ENCODE assay signal across 19 cellular contexts in the genomic region with DNA sequence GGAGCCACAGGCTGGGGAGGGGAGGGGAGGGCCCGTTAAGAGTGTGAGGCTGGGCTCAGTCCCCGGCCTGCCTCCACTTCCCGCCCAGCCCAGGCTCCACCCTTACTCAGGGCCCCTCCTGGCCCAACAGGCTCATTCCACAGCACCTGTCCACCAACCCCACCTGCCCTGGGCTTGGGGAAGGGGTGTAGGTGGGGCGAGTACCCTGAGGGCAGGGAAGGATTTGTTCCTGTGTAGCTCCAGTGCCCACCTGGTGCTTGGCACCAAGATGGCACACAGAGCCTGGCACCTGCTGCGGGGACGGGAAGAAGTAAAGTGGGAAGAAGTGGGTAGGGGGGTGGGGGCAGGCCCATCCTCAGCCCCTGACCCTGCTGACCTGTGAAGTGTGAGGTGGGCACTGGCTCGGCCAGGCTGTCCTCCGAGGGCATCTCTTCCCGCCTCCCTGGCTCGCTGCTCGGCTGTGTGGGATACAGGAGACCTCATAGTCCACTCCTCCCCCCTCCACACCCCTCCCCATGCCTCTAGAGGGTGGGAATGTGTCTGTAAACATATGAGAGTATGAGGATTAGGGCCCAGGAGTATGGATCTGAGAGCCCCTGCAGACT.
"Had no signal": no experiment of that assay in that cellular context is flagged by ENCODE, and none has a peak within 500 bp of the region (broad histone marks: within the 10 kb centered on the region; RNA-seq: fewer than 3 reads in every experiment).

No MANE protein-coding gene starts in this region.

- DNase-seq: cerebellar nuclear complex; effector memory CD8-positive, alpha-beta T cell; gastrocnemius medialis; heart right ventricle; hypothalamus; lower lobe of right lung; midbrain; stimulated activated CD4-positive, alpha-beta T cell treated with anti-CD3 and anti-CD28 coated beads, Interleukin-2, amount 100 ng/mL, for 48 hours; stimulated activated naive CD4-positive, alpha-beta T cell treated with Interleukin-2 at 50 U/mL for 16 hours; tibial artery had no signal

- H3K27ac ChIP-seq: epithelial cell of prostate, esophagus muscularis mucosa, gastrocnemius medialis, heart right ventricle, lower lobe of right lung, neutrophil, right atrium auricular region, tibial artery had no signal

- H3K27me3 ChIP-seq: esophagus muscularis mucosa, gastrocnemius medialis, heart right ventricle, neutrophil, right atrium auricular region, tibial artery had no signal

- H3K27me3 Mint-ChIP-seq: dendritic cell treated with granulocyte-macrophage colony-stimulating factor and Interleukin-4, amounts not matched to agents 40 ng/mL and 50 ng/mL, for 4 days; effector memory CD8-positive, alpha-beta T cell; memory B cell had no signal

- H3K27ac Mint-ChIP-seq: dendritic cell treated with granulocyte-macrophage colony-stimulating factor and Interleukin-4, amounts not matched to agents 40 ng/mL and 50 ng/mL, for 4 days; effector memory CD8-positive, alpha-beta T cell; memory B cell; nephron had no signal

- ATAC-seq: effector memory CD8-positive, alpha-beta T cell; gastrocnemius medialis; left lobe of liver; lower lobe of right lung had no signal

- H3K9me3 Mint-ChIP-seq: dendritic cell treated with granulocyte-macrophage colony-stimulating factor and Interleukin-4, amounts not matched to agents 40 ng/mL and 50 ng/mL, for 4 days; effector memory CD8-positive, alpha-beta T cell; memory B cell; nephron had no signal

- H3K4me1 ChIP-seq: esophagus muscularis mucosa, gastrocnemius medialis, lower lobe of right lung, right atrium auricular region, tibial artery had no signal

- H3K9me3 ChIP-seq: esophagus muscularis mucosa, gastrocnemius medialis, lower lobe of right lung, neutrophil, right atrium auricular region, tibial artery had no signal

- H3K4me3 Mint-ChIP-seq: dendritic cell treated with granulocyte-macrophage colony-stimulating factor and Interleukin-4, amounts not matched to agents 40 ng/mL and 50 ng/mL, for 4 days; effector memory CD8-positive, alpha-beta T cell; memory B cell; nephron had no signal

- H3K4me1 Mint-ChIP-seq: memory B cell, nephron had no signal

- H3K4me3 ChIP-seq: esophagus muscularis mucosa, gastrocnemius medialis, heart right ventricle, lower lobe of right lung, right atrium auricular region, smooth muscle cell, tibial artery had no signal
